Comparison of ENCODE assay signal across 9 cellular contexts in genomic region chr17:40598928-40599627, GRCh38. TPM values are rescaled to one million over a fixed set of nuclear protein-coding genes. Genes with fewer than 3 reads are reported as not detected.
DNase-seq lines count a peak whose midpoint lies in the region; ATAC-seq and TF ChIP-seq lines count a peak whose summit lies in the region.
"Had no signal": no experiment of that assay in that cellular context is flagged by ENCODE, and none has a peak within 500 bp of the region (broad histone marks: within the 10 kb centered on the region; RNA-seq: fewer than 3 reads in every experiment).

No MANE protein-coding gene starts in this region.

- peak overlapping the region; percentile 70 to 94 (median 86) for H3K27ac ChIP-seq in BLaER1 treated with 17β-estradiol and CSF1 and Interleukin-3, amounts not matched to agents 10 nM and 100 nM
- H3K27ac ChIP-seq in MM.1S (ENCODE audit: low read length): peak overlapping the region; percentile 46; the same call in 1 of the 2 replicates
- peak overlapping the region; percentile 47 to 78 for H3K27ac ChIP-seq in uterus
- H3K27ac ChIP-seq: C4-2B had no signal

- no peaks in the 10 kb centered on the region for H3K9me2 ChIP-seq in MM.1S (replicated peaks; ENCODE audit: insufficient read depth, low read length)

- H3K4me1 ChIP-seq in BLaER1 treated with 17β-estradiol and CSF1 and Interleukin-3, amounts not matched to agents 10 nM and 100 nM: peaks cover 49 to 71% (median 62%) of the 10 kb centered on the region in 10 experiments
- H3K4me1 ChIP-seq in MM.1S (ENCODE audit: low read length): peaks cover 18% of the 10 kb centered on the region
- no peaks in the 10 kb centered on the region for H3K4me1 ChIP-seq in uterus

- peak overlapping the region; percentile 42 to 77 (median 69) for H3K9ac ChIP-seq in BLaER1 treated with 17β-estradiol and CSF1 and Interleukin-3, amounts not matched to agents 10 nM and 100 nM
- peak overlapping the region; percentile 8; the same call in 1 of the 2 replicates for H3K9ac ChIP-seq in MM.1S (ENCODE audit: low read length)

- peaks cover 40% of the 10 kb centered on the region for H3K4me1 Mint-ChIP-seq in memory B cell

- peak overlapping the region; percentile 93 for H3K27ac Mint-ChIP-seq in memory B cell

- TF ChIP-seq CTCF in MM.1S (IDR thresholded peaks at IDR 0.05; ENCODE audit: low read length) (no peak), uterus (IDR thresholded peaks at IDR 0.05) (no peak)

- DNase-seq in MM.1S (peak; percentile 38), memory B cell (ENCODE audit: low spot score in 2 of 2) (peak; percentile 67 to 88), uterus (peak; percentile 32 to 58), NCI-H345 (lab: John Stamatoyannopoulos, UW) (no peak)
- peak; percentile 25 for DNase-seq in activated effector memory CD4-positive, alpha-beta T cell treated with Interleukin-2 at 50 U/mL for 16 hours

- ATAC-seq in GM21423 (IDR thresholded peaks at IDR 0.05; ENCODE audit: unreplicated experiment) (peak; percentile 54), memory B cell (ENCODE audit: low read depth) (peak; percentile 79), esophagus mucosa (no peak)

- no peaks in the 10 kb centered on the region for H3K36me3 ChIP-seq in BLaER1 treated with 17β-estradiol and CSF1 and Interleukin-3, amounts not matched to agents 10 nM and 100 nM
- no peaks in the 10 kb centered on the region for H3K36me3 ChIP-seq in MM.1S (replicated peaks; ENCODE audit: insufficient read depth, low read length)
- H3K36me3 ChIP-seq in uterus: no peaks in the 10 kb centered on the region

- 0 out of 2 replicates have a peak, but pooled peaks cover 9% of the 10 kb centered on the region for H3F3A ChIP-seq in MM.1S (ENCODE audit: insufficient read depth, low read length)

- intact Hi-C loops in uterus (cut with DNase I; ENCODE audit: low total_unique reads): no loop called here

- peak overlapping the region; percentile 46 for H3K4me3 Mint-ChIP-seq in memory B cell

- H3K79me2 ChIP-seq in MM.1S (ENCODE audit: low read length): no peaks in the 10 kb centered on the region

- peaks cover 0 to 9% (median 0%) of the 10 kb centered on the region in 11 experiments; a peak in 6 of 22 replicates for H3K9me3 ChIP-seq in BLaER1 treated with 17β-estradiol and CSF1 and Interleukin-3, amounts not matched to agents 10 nM and 100 nM (replicated peaks in 1 of 11)
- H3K9me3 ChIP-seq in MM.1S (replicated peaks; ENCODE audit: insufficient read depth, low read length): no peaks in the 10 kb centered on the region
- no peaks in the 10 kb centered on the region for H3K9me3 ChIP-seq in uterus

- H3K36me3 Mint-ChIP-seq in memory B cell: no peaks in the 10 kb centered on the region

- H3K27me3 ChIP-seq in BLaER1 treated with 17β-estradiol and CSF1 and Interleukin-3, amounts not matched to agents 10 nM and 100 nM: no peaks in the 10 kb centered on the region
- H3K27me3 ChIP-seq in MM.1S (replicated peaks; ENCODE audit: insufficient read depth, low read length) (no peaks in the 10 kb centered on the region), uterus (no peaks in the 10 kb centered on the region)

- H4K20me1 ChIP-seq in BLaER1 treated with 17β-estradiol and CSF1 and Interleukin-3, amounts not matched to agents 10 nM and 100 nM: no peaks in the 10 kb centered on the region
- H4K20me1 ChIP-seq in MM.1S (ENCODE audit: insufficient read depth, low read length): no peaks in the 10 kb centered on the region

- no peaks in the 10 kb centered on the region for H3K27me3 Mint-ChIP-seq in memory B cell

- H3K4me3 ChIP-seq in BLaER1 treated with 17β-estradiol and CSF1 and Interleukin-3, amounts not matched to agents 10 nM and 100 nM: peak overlapping the region in 8 of 10 experiments; percentile 5 to 56 (median 30); a peak in 11 of 20 replicates
- H3K4me3 ChIP-seq in MM.1S (ENCODE audit: low read length) (peak overlapping the region; percentile 15; the same call in 1 of the 2 replicates), uterus (no peak overlapping the region)

- TF ChIP-seq POLR2A in uterus (IDR thresholded peaks at IDR 0.05): no peak

- H3K4me2 ChIP-seq in BLaER1 treated with 17β-estradiol and CSF1 and Interleukin-3, amounts not matched to agents 10 nM and 100 nM: peak overlapping the region; percentile 74 to 85 (median 79)
- peak overlapping the region; percentile 52 for H3K4me2 ChIP-seq in MM.1S (ENCODE audit: low read depth, low read length)

- H3K9me3 Mint-ChIP-seq in memory B cell: peaks cover 2% of the 10 kb centered on the region

- H2AFZ ChIP-seq in MM.1S (ENCODE audit: low read length): peak overlapping the region; percentile 45

RNA-seq across cellular contexts. Expression of gene CCR7, which starts 33.8 kb away (rescaled TPM):
- total RNA-seq in uterus (under 1 TPM in 1 of 4 donors, not detected in 3; 0.14 TPM), esophagus mucosa (0.48 TPM)

RNA-seq across cellular contexts. Expression of gene SMARCE1, which starts 48.5 kb away (rescaled TPM):
- 100 to 1,000 TPM; 109 to 401 (median 159) TPM for total RNA-seq in uterus
- 51.7 TPM for total RNA-seq in esophagus mucosa

Comparison
In these comparisons a context has a peak if more than half of its experiments do, and no peak if none do; other contexts are left out.
1. H3K4me3 ChIP-seq: peak in BLaER1 treated with 17β-estradiol and CSF1 and Interleukin-3, amounts not matched to agents 10 nM and 100 nM (8 of 10) and MM.1S (single experiment); none in uterus (0 of 2).
2. Peak in every context shown above with its lines, with median percentiles within 50 percentile points of each other: H3K27ac ChIP-seq.